Comparison of ENCODE assay signal across 31 cellular contexts in the genomic region with DNA sequence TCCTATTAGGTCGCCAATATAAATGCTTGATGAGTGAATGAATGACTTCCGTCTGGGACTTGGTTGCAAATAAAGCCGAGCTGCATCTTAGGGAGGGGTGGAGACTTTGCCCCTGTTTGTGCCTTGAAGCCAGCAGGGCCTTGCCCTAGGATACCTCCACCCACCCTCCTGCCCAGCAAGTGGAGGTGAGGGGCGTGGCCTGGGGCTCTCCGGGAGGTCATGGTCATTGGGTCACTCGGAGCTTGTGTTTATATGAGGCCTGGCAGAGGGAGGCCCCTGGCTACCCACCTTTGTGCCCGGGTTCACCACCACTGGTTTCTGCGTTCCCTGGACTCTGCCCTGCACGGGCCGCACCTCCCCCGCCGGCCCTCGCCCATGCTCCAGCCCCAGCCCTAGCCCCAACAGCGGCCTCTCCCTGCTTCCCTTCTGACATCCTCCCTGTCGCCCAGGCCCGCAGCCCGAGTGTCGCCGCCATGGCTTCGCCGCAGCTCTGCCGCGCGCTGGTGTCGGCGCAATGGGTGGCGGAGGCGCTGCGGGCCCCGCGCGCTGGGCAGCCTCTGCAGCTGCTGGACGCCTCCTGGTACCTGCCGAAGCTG. TPM values are rescaled to one million over a fixed set of nuclear protein-coding genes. Genes with fewer than 3 reads are reported as not detected.
DNase-seq lines count a peak whose midpoint lies in the region; ATAC-seq, FAIRE-seq and TF ChIP-seq lines count a peak whose summit lies in the region.
"Had no signal": no experiment of that assay in that cellular context is flagged by ENCODE, and none has a peak within 500 bp of the region (broad histone marks: within the 10 kb centered on the region; RNA-seq: fewer than 3 reads in every experiment).

No MANE protein-coding gene starts in this region.

- peaks cover 46% of the 10 kb centered on the region for H3K4me1 Mint-ChIP-seq in nephron progenitor cell
- H3K4me1 Mint-ChIP-seq in type B pancreatic cell (ENCODE audit: unreplicated experiment), result peaks cover 6% of the 10 kb centered on the region
- H3K4me1 Mint-ChIP-seq in immature natural killer cell, result peaks cover 20 to 23% of the 10 kb centered on the region in 2 donors

- H3K27ac ChIP-seq in colonic mucosa (peak overlapping the region; percentile 99), HepG2 (ENCODE audit: extremely low read length, insufficient read depth, low read length) (peak overlapping the region; percentile 64)
- H3K27ac ChIP-seq: C4-2B, PC-9, SJSA1 had no signal

- peak in 1 of 2 experiments; percentile 46; a peak in 1 of 4 replicates for TF ChIP-seq POLR2A in HepG2 (IDR thresholded peaks at IDR 0.05; ENCODE audit: insufficient read depth in 1 of 2, low read depth in 2 of 2, low read length in 2 of 2)

- CTCF ChIA-PET in HepG2 (lab: Yijun Ruan, JAX; ENCODE audit: low intra/inter-chr PET ratio, low total read pairs), result no interaction called here

- 82% methylated on average over 22 of the region's 34 CpGs for WGBS in HepG2 (ENCODE audit: low lambda C conversion rate)

- DNase-seq in colonic mucosa (peak; percentile 95), HepG2 (ENCODE audit: low spot score) (peak; percentile 64), nephron progenitor cell (no peak), type B pancreatic cell (ENCODE audit: extremely low spot score, unreplicated experiment) (no peak), immature natural killer cell (no peak), head of caudate nucleus (no peak), G401 (ENCODE audit: low spot score) (no peak)
- DNase-seq: Caco-2; CD8-positive, alpha-beta T cell; DMS79; EL; GF-D8; H9; KBM-7; MG63; NCI-H1105 treated with DMSO at 0.1 percent for 48 hours; NCI-H146; NCI-H1930; NCI-H446 treated with DMSO at 0.1 percent for 48 hours; NCI-H526; NCI-H82; NK-92 treated with Interleukin-12 subunit alpha and Interleukin-12 subunit beta, amount 100 ng/mL, for 24 hours; PC-9; Right ventricle myocardium superior; RPMI8226 had no signal

- H3K4me3 Mint-ChIP-seq in nephron progenitor cell, result no peak overlapping the region
- peak overlapping the region; percentile 51 for H3K4me3 Mint-ChIP-seq in type B pancreatic cell
- no peak overlapping the region for H3K4me3 Mint-ChIP-seq in immature natural killer cell
- H3K4me3 Mint-ChIP-seq: B cell; CD8-positive, alpha-beta T cell; GM23338; H9 had no signal

- H3K9me3 ChIP-seq in colonic mucosa (no peaks in the 10 kb centered on the region), HepG2 (ENCODE audit: low read length) (no peaks in the 10 kb centered on the region)
- H3K9me3 ChIP-seq: Caco-2, MG63, SJSA1 had no signal

- peak overlapping the region; percentile 59 for H3K27ac Mint-ChIP-seq in nephron progenitor cell
- H3K27ac Mint-ChIP-seq in type B pancreatic cell, result no peak overlapping the region
- H3K27ac Mint-ChIP-seq in immature natural killer cell, result no peak overlapping the region
- H3K27ac Mint-ChIP-seq: B cell; CD8-positive, alpha-beta T cell; GM23338 had no signal

- intact Hi-C loops in colonic mucosa (cut with DNase I), result no loop called here
- intact Hi-C loops in HepG2 (cut with micrococcal nuclease; ENCODE audit: unreplicated experiment), result loop anchor here (5.0 kb wide), 1 partner anchor 37 kb away; no protein-coding TSS in a partner anchor
- intact Hi-C loops in head of caudate nucleus (cut with DNase I), result no loop called here

- peak; percentile 27; the same call in 1 of the 2 replicates for TF ChIP-seq RAD21 in HepG2 (CRISPR knock-in tag; IDR thresholded peaks at IDR 0.05)

- TF ChIP-seq CTCF in colonic mucosa (IDR thresholded peaks at IDR 0.05) (no peak), HepG2 (CRISPR knock-in tag; IDR thresholded peaks at IDR 0.05) (no peak), nephron progenitor cell (IDR thresholded peaks at IDR 0.05) (no peak), type B pancreatic cell (conservative IDR thresholded peaks at IDR 0.05) (no peak)

- H3K4me3 ChIP-seq in colonic mucosa, result peak overlapping the region; percentile 27
- peak overlapping the region in 1 of 3 experiments; percentile 10; a peak in 1 of 6 replicates for H3K4me3 ChIP-seq in HepG2 (replicated peaks in 1 of 3; ENCODE audit: insufficient read depth in 1 of 3, low read depth in 2 of 3, low read length in 3 of 3)
- H3K4me3 ChIP-seq: GM23338, MG63, PC-9, SJSA1 had no signal

- H3K36me3 ChIP-seq in colonic mucosa (peaks cover 4% of the 10 kb centered on the region), HepG2 (replicated peaks in 1 of 2; ENCODE audit: control insufficient read depth in 1 of 2, insufficient read depth in 2 of 2, low read length in 2 of 2) (peaks cover 13 to 33% of the 10 kb centered on the region in 2 experiments; a peak in 4 of 5 replicates)

- H3K79me2 ChIP-seq in HepG2 (ENCODE audit: insufficient read depth, low read length), result peaks cover 53% of the 10 kb centered on the region

- TF ChIP-seq EP300 in HepG2 (IDR thresholded peaks at IDR 0.05; ENCODE audit: low read depth in 2 of 2, low read length in 2 of 2) (peak in 1 of 2 experiments; percentile 83; a peak in 2 of 4 replicates), HepG2 (CRISPR knock-in tag; IDR thresholded peaks at IDR 0.05; ENCODE audit: borderline replicate concordance) (peak; percentile 44; the same call in 1 of the 2 replicates)

- no TSS peak for BruUV-seq in HepG2 (replicated peaks; lab: Mats Ljungman, UMichigan)

- peaks cover 38% of the 10 kb centered on the region for H3K36me3 Mint-ChIP-seq in nephron progenitor cell (ENCODE audit: low read depth)
- peaks cover 9% of the 10 kb centered on the region for H3K36me3 Mint-ChIP-seq in type B pancreatic cell
- peaks cover 0 to 7% (median 5%) of the 10 kb centered on the region in 3 donors for H3K36me3 Mint-ChIP-seq in immature natural killer cell
- H3K36me3 Mint-ChIP-seq: CD8-positive, alpha-beta T cell had no signal

- ATAC-seq in HepG2, result peak; percentile 30
- ATAC-seq: CD8-positive, alpha-beta T cell; GM23338 had no signal

- POLR2A ChIA-PET in HepG2 (lab: Yijun Ruan, JAX), result interaction anchor here (1.0 to 11.6 kb wide), 5 partner anchors 7 to 28 kb away, joined by 3 to 383 read pairs (median 5); a partner anchor contains a TSS

- H3K9me3 Mint-ChIP-seq in nephron progenitor cell (no peaks in the 10 kb centered on the region), type B pancreatic cell (no peaks in the 10 kb centered on the region), immature natural killer cell (no peaks in the 10 kb centered on the region)
- H3K9me3 Mint-ChIP-seq: CD8-positive, alpha-beta T cell; GM23338; H9 had no signal

- H3K9ac ChIP-seq in colonic mucosa (ENCODE audit: low read depth in 2 of 2, low read length in 2 of 2) (peak overlapping the region; percentile 83 to 95), HepG2 (ENCODE audit: insufficient read depth, low read depth, low read length) (peak overlapping the region; percentile 24; the same call in 1 of the 2 replicates)

- H2AFZ ChIP-seq in HepG2 (ENCODE audit: low read length), result no peak overlapping the region
- H2AFZ ChIP-seq: GM23338, PC-9 had no signal

- H4K20me1 ChIP-seq in HepG2 (ENCODE audit: insufficient read depth, low read length), result no peaks in the 10 kb centered on the region

- in situ Hi-C loops in HepG2 (cut with HindIII; ENCODE audit: extremely low pct_ligation_motif_present, low pct_unique_long_range_greater_than_20kb), result no loop called here
- in situ Hi-C loops in G401 (cut with HindIII; ENCODE audit: low sequenced_read_pairs), result no loop called here

- FAIRE-seq in HepG2 (lab: Jason Lieb, UNC), result peak; percentile 55
- FAIRE-seq: A204.1, GM12891 had no signal

- peaks cover 21% of the 10 kb centered on the region for H3K4me1 ChIP-seq in colonic mucosa
- peaks cover 84% of the 10 kb centered on the region for H3K4me1 ChIP-seq in HepG2 (ENCODE audit: insufficient read depth, low read length)

- no peaks in the 10 kb centered on the region for H3K27me3 Mint-ChIP-seq in nephron progenitor cell (ENCODE audit: low read depth, poor library complexity)
- H3K27me3 Mint-ChIP-seq in type B pancreatic cell, result no peaks in the 10 kb centered on the region
- H3K27me3 Mint-ChIP-seq in immature natural killer cell (ENCODE audit: low read depth in 3 of 3), result peaks cover 0 to 3% (median 0%) of the 10 kb centered on the region in 3 donors
- H3K27me3 Mint-ChIP-seq: B cell had no signal

- H3K27me3 ChIP-seq in colonic mucosa (no peaks in the 10 kb centered on the region), HepG2 (ENCODE audit: control insufficient read depth in 1 of 2, insufficient read depth in 2 of 2, low read length in 2 of 2) (no peaks in the 10 kb centered on the region; a peak in 1 of 5 replicates)
- H3K27me3 ChIP-seq: MG63, SJSA1 had no signal

- H3K4me2 ChIP-seq in HepG2 (ENCODE audit: low read depth, low read length), result peak overlapping the region; percentile 66
- H3K4me2 ChIP-seq: GM23338, PC-9 had no signal

RNA-seq across cellular contexts. Expression of a gene that starts 4.3 kb away (rescaled TPM):
- 100 to 1,000 TPM; 217 to 259 TPM for total RNA-seq in colonic mucosa
- total RNA-seq in HepG2 (2016; rRNA removed; fragmentation: Illumina TruSeq; extraction: Trizol), result 94.8 and 133 TPM in 2 replicates
- total RNA-seq in HepG2 (2016; cell fraction: cytosol; rRNA removed; fragmentation: Illumina TruSeq; extraction: Trizol; ENCODE audit: low read depth), result 214 and 241 TPM in 2 replicates
- total RNA-seq in HepG2 (2016; cell fraction: insoluble cytoplasmic fraction; rRNA removed; fragmentation: Illumina TruSeq; extraction: Trizol), result 83.9 and 129 TPM in 2 replicates
- total RNA-seq in HepG2 (2016; cell fraction: membrane; rRNA removed; fragmentation: Illumina TruSeq; extraction: Trizol), result 236 and 281 TPM in 2 replicates
- 43.0 and 55.9 TPM in 2 replicates for total RNA-seq in HepG2 (2016; cell fraction: nucleus; rRNA removed; fragmentation: Illumina TruSeq; extraction: Trizol)
- 141 and 191 TPM in 2 replicates for polyA plus RNA-seq in HepG2 (2011; rRNA removed)
- polyA plus RNA-seq in HepG2 (2011; cell fraction: cytosol; rRNA removed), result 159 and 302 TPM in 2 replicates
- 297 and 319 TPM in 2 replicates for polyA plus RNA-seq in HepG2 (2011; cell fraction: nucleus; rRNA removed)
- 112 and 147 TPM in 2 replicates for polyA plus RNA-seq in HepG2 (2012)
- polyA plus RNA-seq in HepG2 (2016; cell fraction: cytosol; fragmentation: Illumina TruSeq; extraction: Trizol; ENCODE audit: low read depth), result 221 and 245 TPM in 2 replicates
- 107 and 116 TPM in 2 replicates for polyA plus RNA-seq in HepG2 (2016; cell fraction: insoluble cytoplasmic fraction; fragmentation: Illumina TruSeq; extraction: Trizol; ENCODE audit: low read depth)
- polyA plus RNA-seq in HepG2 (2016; cell fraction: membrane; fragmentation: Illumina TruSeq; extraction: Trizol; ENCODE audit: low read depth), result 209 and 227 TPM in 2 replicates
- 107 and 117 TPM in 2 replicates for polyA plus RNA-seq in HepG2 (2016; cell fraction: nucleus; fragmentation: Illumina TruSeq; extraction: Trizol; ENCODE audit: insufficient read depth, low read depth)
- polyA minus RNA-seq in HepG2 (2011; rRNA and poly(A)+ RNA removed; ENCODE audit: low replicate concordance), result 17.7 and 144 TPM in 2 replicates
- 94.1 and 104 TPM in 2 replicates for polyA minus RNA-seq in HepG2 (2011; cell fraction: cytosol; rRNA and poly(A)+ RNA removed)
- polyA minus RNA-seq in HepG2 (2011; cell fraction: nucleus; rRNA and poly(A)+ RNA removed), result 39.0 and 46.2 TPM in 2 replicates
- total RNA-seq in type B pancreatic cell (ENCODE audit: low replicate concordance), result 56.6 and 71.3 TPM in 2 replicates
- 10 to 100 TPM; 56.0 to 97.5 (median 59.7) TPM for polyA plus RNA-seq in immature natural killer cell
- 177 and 203 TPM in 2 replicates for total RNA-seq in G401 (2014; rRNA removed; shearing (Covaris generic))

RNA-seq across cellular contexts. Expression of a gene that starts 4.6 kb away (rescaled TPM):
- total RNA-seq in colonic mucosa, result 100 to 1,000 TPM; 410 to 474 TPM
- 44.1 and 44.6 TPM in 2 replicates for total RNA-seq in HepG2 (2016; rRNA removed; fragmentation: Illumina TruSeq; extraction: Trizol)
- total RNA-seq in HepG2 (2016; cell fraction: cytosol; rRNA removed; fragmentation: Illumina TruSeq; extraction: Trizol; ENCODE audit: low read depth), result 13.7 and 15.5 TPM in 2 replicates
- 40.1 and 44.0 TPM in 2 replicates for total RNA-seq in HepG2 (2016; cell fraction: insoluble cytoplasmic fraction; rRNA removed; fragmentation: Illumina TruSeq; extraction: Trizol)
- total RNA-seq in HepG2 (2016; cell fraction: membrane; rRNA removed; fragmentation: Illumina TruSeq; extraction: Trizol), result 17.1 and 24.3 TPM in 2 replicates
- 22.6 and 23.7 TPM in 2 replicates for total RNA-seq in HepG2 (2016; cell fraction: nucleus; rRNA removed; fragmentation: Illumina TruSeq; extraction: Trizol)
- 63.6 and 86.4 TPM in 2 replicates for polyA plus RNA-seq in HepG2 (2011; rRNA removed)
- 76.5 and 98.4 TPM in 2 replicates for polyA plus RNA-seq in HepG2 (2011; cell fraction: cytosol; rRNA removed)
- 54.5 and 63.2 TPM in 2 replicates for polyA plus RNA-seq in HepG2 (2011; cell fraction: nucleus; rRNA removed)
- polyA plus RNA-seq in HepG2 (2012), result 53.9 and 67.5 TPM in 2 replicates
- polyA plus RNA-seq in HepG2 (2016; cell fraction: cytosol; fragmentation: Illumina TruSeq; extraction: Trizol; ENCODE audit: low read depth), result 13.5 and 13.9 TPM in 2 replicates
- polyA plus RNA-seq in HepG2 (2016; cell fraction: insoluble cytoplasmic fraction; fragmentation: Illumina TruSeq; extraction: Trizol; ENCODE audit: low read depth), result 41.1 and 43.9 TPM in 2 replicates
- 14.3 and 18.2 TPM in 2 replicates for polyA plus RNA-seq in HepG2 (2016; cell fraction: membrane; fragmentation: Illumina TruSeq; extraction: Trizol; ENCODE audit: low read depth)
- 31.5 and 36.8 TPM in 2 replicates for polyA plus RNA-seq in HepG2 (2016; cell fraction: nucleus; fragmentation: Illumina TruSeq; extraction: Trizol; ENCODE audit: insufficient read depth, low read depth)
- 30.9 and 77.7 TPM in 2 replicates for polyA minus RNA-seq in HepG2 (2011; rRNA and poly(A)+ RNA removed; ENCODE audit: low replicate concordance)
- polyA minus RNA-seq in HepG2 (2011; cell fraction: cytosol; rRNA and poly(A)+ RNA removed), result 20.6 and 23.0 TPM in 2 replicates
- 24.1 and 24.4 TPM in 2 replicates for polyA minus RNA-seq in HepG2 (2011; cell fraction: nucleus; rRNA and poly(A)+ RNA removed)
- total RNA-seq in type B pancreatic cell (ENCODE audit: low replicate concordance), result 30.8 and 34.0 TPM in 2 replicates
- 10 to 100 TPM in 1 of 3 donors, 1 to 10 TPM in 2; 8.1 to 20.8 (median 8.4) TPM for polyA plus RNA-seq in immature natural killer cell
- 43.2 and 58.2 TPM in 2 replicates for total RNA-seq in G401 (2014; rRNA removed; shearing (Covaris generic))
- total RNA-seq: CD8-positive, alpha-beta T cell had no signal

RNA-seq across cellular contexts. Expression of a gene that starts 27.7 kb away (rescaled TPM):
- 10 to 100 TPM; 25.4 to 39.9 TPM for total RNA-seq in colonic mucosa
- total RNA-seq in HepG2 (2016; rRNA removed; fragmentation: Illumina TruSeq; extraction: Trizol), result 4.5 and 5.3 TPM in 2 replicates
- 2.1 and 2.4 TPM in 2 replicates for total RNA-seq in HepG2 (2016; cell fraction: cytosol; rRNA removed; fragmentation: Illumina TruSeq; extraction: Trizol; ENCODE audit: low read depth)
- 3.3 and 4.9 TPM in 2 replicates for total RNA-seq in HepG2 (2016; cell fraction: insoluble cytoplasmic fraction; rRNA removed; fragmentation: Illumina TruSeq; extraction: Trizol)
- 3.7 and 3.8 TPM in 2 replicates for total RNA-seq in HepG2 (2016; cell fraction: membrane; rRNA removed; fragmentation: Illumina TruSeq; extraction: Trizol)
- total RNA-seq in HepG2 (2016; cell fraction: nucleus; rRNA removed; fragmentation: Illumina TruSeq; extraction: Trizol), result 2.9 and 4.4 TPM in 2 replicates
- polyA plus RNA-seq in HepG2 (2011; rRNA removed), result 11.7 and 17.4 TPM in 2 replicates
- 11.0 and 11.5 TPM in 2 replicates for polyA plus RNA-seq in HepG2 (2011; cell fraction: cytosol; rRNA removed)
- 52.2 and 53.1 TPM in 2 replicates for polyA plus RNA-seq in HepG2 (2011; cell fraction: nucleus; rRNA removed)
- 5.3 and 11.6 TPM in 2 replicates for polyA plus RNA-seq in HepG2 (2012)
- polyA plus RNA-seq in HepG2 (2016; cell fraction: cytosol; fragmentation: Illumina TruSeq; extraction: Trizol; ENCODE audit: low read depth), result 2.5 and 3.1 TPM in 2 replicates
- 4.6 and 5.0 TPM in 2 replicates for polyA plus RNA-seq in HepG2 (2016; cell fraction: insoluble cytoplasmic fraction; fragmentation: Illumina TruSeq; extraction: Trizol; ENCODE audit: low read depth)
- polyA plus RNA-seq in HepG2 (2016; cell fraction: membrane; fragmentation: Illumina TruSeq; extraction: Trizol; ENCODE audit: low read depth), result 2.8 and 4.0 TPM in 2 replicates
- 5.0 and 5.9 TPM in 2 replicates for polyA plus RNA-seq in HepG2 (2016; cell fraction: nucleus; fragmentation: Illumina TruSeq; extraction: Trizol; ENCODE audit: insufficient read depth, low read depth)
- polyA minus RNA-seq in HepG2 (2011; rRNA and poly(A)+ RNA removed; ENCODE audit: low replicate concordance), result 0.28 and 24.0 TPM in 2 replicates
- 4.6 and 5.1 TPM in 2 replicates for polyA minus RNA-seq in HepG2 (2011; cell fraction: cytosol; rRNA and poly(A)+ RNA removed)
- polyA minus RNA-seq in HepG2 (2011; cell fraction: nucleus; rRNA and poly(A)+ RNA removed), result 6.8 and 7.3 TPM in 2 replicates
- total RNA-seq in type B pancreatic cell (ENCODE audit: low replicate concordance), result 11.1 and 53.7 TPM in 2 replicates
- polyA plus RNA-seq in immature natural killer cell, result 10 to 100 TPM; 10.7 to 16.1 (median 14.3) TPM
- 24.9 and 30.0 TPM in 2 replicates for total RNA-seq in G401 (2014; rRNA removed; shearing (Covaris generic))

Comparison
In these comparisons a context has a peak if more than half of its experiments do, and no peak if none do; other contexts are left out.
1. DNase-seq: peak in colonic mucosa (single experiment) and HepG2 (single experiment); none in nephron progenitor cell (single experiment), type B pancreatic cell (single experiment), immature natural killer cell (0 of 3), head of caudate nucleus (0 of 42) and G401 (single experiment).